ENCODE assay signal across 10 cellular contexts in genomic region chr1:98044766-98045165, GRCh38.
DNase-seq lines count a peak whose midpoint lies in the region; ATAC-seq and TF ChIP-seq lines count a peak whose summit lies in the region.
"Had no signal": no experiment of that assay in that cellular context is flagged by ENCODE, and none has a peak within 500 bp of the region (broad histone marks: within the 10 kb centered on the region; RNA-seq: fewer than 3 reads in every experiment).

No MANE protein-coding gene starts in this region.

- H3K4me1 ChIP-seq in SK-N-SH (ENCODE audit: control insufficient read depth in 1 of 2, insufficient read depth in 2 of 2, low read depth in 1 of 2, low read length in 1 of 2) (peaks cover 0 to 15% of the 10 kb centered on the region in 2 experiments; a peak in 2 of 4 replicates), fibroblast of lung (ENCODE audit: control insufficient read depth, extremely low read depth, insufficient read depth, low read length) (peaks cover 7% of the 10 kb centered on the region)

- H2AFZ ChIP-seq in SK-N-SH (ENCODE audit: low read depth): peak overlapping the region; percentile 47; the same call in 1 of the 2 replicates
- H2AFZ ChIP-seq in fibroblast of lung (ENCODE audit: low read length): peak overlapping the region; percentile 78

- H3K79me2 ChIP-seq in SK-N-SH (ENCODE audit: insufficient read depth) (peaks cover 93% of the 10 kb centered on the region), fibroblast of lung (ENCODE audit: control insufficient read depth, insufficient read depth, low read length) (peaks cover 35% of the 10 kb centered on the region)

- H3K4me3 ChIP-seq in SK-N-SH (ENCODE audit: low read depth in 2 of 2, low read length in 1 of 2): peak overlapping the region; percentile 76 to 79
- H3K4me3 ChIP-seq in fibroblast of lung (replicated peaks in 1 of 4; ENCODE audit: control extremely low read depth in 1 of 4, insufficient read depth in 1 of 4, low read depth in 3 of 4, low read length in 4 of 4): peak overlapping the region; percentile 73 to 80 (median 80)

- TF ChIP-seq CTCF in SK-N-SH (IDR thresholded peaks at IDR 0.05) (no peak), WTC11 (IDR thresholded peaks at IDR 0.05) (no peak), fibroblast of lung (conservative IDR thresholded peaks at IDR 0.05 in 1 of 2, IDR thresholded peaks at IDR 0.05 in 1 of 2; ENCODE audit: low read depth in 1 of 2, low read length in 2 of 2) (no peak)

- peak overlapping the region; percentile 80 for H3K9ac ChIP-seq in SK-N-SH
- H3K9ac ChIP-seq in fibroblast of lung (ENCODE audit: insufficient read depth, low read length): peak overlapping the region; percentile 44

- 59% methylated on average over 13 of the region's 16 CpGs for WGBS in SK-N-SH (ENCODE audit: low lambda C conversion rate)

- ATAC-seq in SK-N-SH treated with all-trans-retinoic acid at 6 μM for 48 hours: no peak
- ATAC-seq in WTC11: no peak; the same call in 1 of the 2 replicates
- ATAC-seq in sciatic nerve: no peak
- no peak for ATAC-seq in GM19463 (IDR thresholded peaks at IDR 0.05; ENCODE audit: unreplicated experiment)
- ATAC-seq in GM21529 (IDR thresholded peaks at IDR 0.05; ENCODE audit: unreplicated experiment): no peak

- H3K9me3 Mint-ChIP-seq in WTC11: no peaks in the 10 kb centered on the region

- intact Hi-C loops in sciatic nerve (cut with DNase I): no loop called here

- POLR2A ChIA-PET in SK-N-SH (lab: Yijun Ruan, JAX) (interaction anchor here (0.9 to 1.2 kb wide), 3 partner anchors 10 to 218 kb away, joined by 3 read pairs; no protein-coding TSS in a partner anchor), WTC11 (lab: Charles Lee) (interaction anchor here (1.0 to 1.1 kb wide), 2 partner anchors 9 to 124 kb away, joined by 3 read pairs; partner anchors contain the start of gene DPYD)

- H3K36me3 ChIP-seq in SK-N-SH (replicated peaks in 1 of 2; ENCODE audit: control insufficient read depth in 1 of 2, insufficient read depth in 2 of 2, low read length in 1 of 2): peaks cover 11 to 17% of the 10 kb centered on the region in 2 experiments
- no peaks in the 10 kb centered on the region for H3K36me3 ChIP-seq in fibroblast of lung (ENCODE audit: control insufficient read depth, insufficient read depth, low read length)

- peaks cover 33% of the 10 kb centered on the region for H3K4me1 Mint-ChIP-seq in WTC11

- TF ChIP-seq EP300 in SK-N-SH (IDR thresholded peaks at IDR 0.05; ENCODE audit: borderline replicate concordance in 1 of 2, low read depth in 1 of 2, low read length in 1 of 2): no peak

- peak overlapping the region; percentile 75 for H3K4me3 Mint-ChIP-seq in WTC11

- peak overlapping the region; percentile 90 for H3K4me2 ChIP-seq in SK-N-SH
- H3K4me2 ChIP-seq in fibroblast of lung (ENCODE audit: extremely low read depth, insufficient read depth, low read length): peak overlapping the region; percentile 84

- H3K27ac Mint-ChIP-seq in WTC11: no peak overlapping the region

- H3K9me2 ChIP-seq in SK-N-SH: no peaks in the 10 kb centered on the region

- CTCF ChIA-PET in SK-N-SH (lab: Yijun Ruan, JAX): interaction anchor here (0.7 to 2.1 kb wide), 3 partner anchors 68 to 907 kb away, joined by 3 to 11 read pairs (median 3); no protein-coding TSS in a partner anchor
- CTCF ChIA-PET in WTC11 (lab: Charles Lee): interaction anchor here (0.9 kb wide), 1 partner anchor 9 kb away, joined by 5 read pairs; no protein-coding TSS in a partner anchor

- H4K20me1 ChIP-seq in SK-N-SH (ENCODE audit: insufficient read depth) (no peaks in the 10 kb centered on the region), fibroblast of lung (ENCODE audit: control insufficient read depth, extremely low read depth, insufficient read depth, low read length) (no peaks in the 10 kb centered on the region)

- no peaks in the 10 kb centered on the region for H3K27me3 ChIP-seq in SK-N-SH (ENCODE audit: insufficient read depth)
- H3K27me3 ChIP-seq in fibroblast of lung (ENCODE audit: control insufficient read depth, insufficient read depth, low read length): no peaks in the 10 kb centered on the region

- TF ChIP-seq RAD21 in SK-N-SH (IDR thresholded peaks at IDR 0.05; ENCODE audit: low read length): no peak

- H3F3A ChIP-seq in SK-N-SH (replicated peaks; ENCODE audit: insufficient read depth): peaks cover 19% of the 10 kb centered on the region

- H3K36me3 Mint-ChIP-seq in WTC11: no peaks in the 10 kb centered on the region

- H3K27ac ChIP-seq in SK-N-SH (ENCODE audit: low read depth in 2 of 2, low read length in 1 of 2) (peak overlapping the region; percentile 71 to 96), fibroblast of lung (ENCODE audit: insufficient read depth, low read length) (peak overlapping the region; percentile 78)

- H3K9me3 ChIP-seq in SK-N-SH (no peaks in the 10 kb centered on the region), fibroblast of lung (ENCODE audit: control insufficient read depth, insufficient read depth, low read depth, low read length) (no peaks in the 10 kb centered on the region)

- peaks cover 74% of the 10 kb centered on the region for H3K27me3 Mint-ChIP-seq in WTC11 (ENCODE audit: low read depth)

- DNase-seq in SK-N-SH: peak; percentile 29
- no peak for DNase-seq in WTC11 (ENCODE audit: low spot score)
- DNase-seq in fibroblast of lung (ENCODE audit: low read depth in 2 of 2): no peak
- peak; percentile 48 for DNase-seq in sciatic nerve (ENCODE audit: low spot score)
- no peak for DNase-seq in DMS53 (lab: John Stamatoyannopoulos, UW)
- DNase-seq: kidney glomerular epithelial cell, NCI-H748 treated with DMSO at 0.1 percent for 48 hours had no signal

TF ChIP-seq in SK-N-SH, 30 proteins besides CTCF, POLR2A, EP300 and RAD21 (continues in another document):
- TF ChIP-seq IRF3 (IDR thresholded peaks at IDR 0.05; ENCODE audit: low read depth, low read length) (no peak), YY1 (IDR thresholded peaks at IDR 0.05; ENCODE audit: low read depth) (no peak)
- TF ChIP-seq, protein P1, sequence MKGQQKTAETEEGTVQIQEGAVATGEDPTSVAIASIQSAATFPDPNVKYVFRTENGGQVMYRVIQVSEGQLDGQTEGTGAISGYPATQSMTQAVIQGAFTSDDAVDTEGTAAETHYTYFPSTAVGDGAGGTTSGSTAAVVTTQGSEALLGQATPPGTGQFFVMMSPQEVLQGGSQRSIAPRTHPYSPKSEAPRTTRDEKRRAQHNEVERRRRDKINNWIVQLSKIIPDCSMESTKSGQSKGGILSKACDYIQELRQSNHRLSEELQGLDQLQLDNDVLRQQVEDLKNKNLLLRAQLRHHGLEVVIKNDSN (IDR thresholded peaks at IDR 0.05; ENCODE audit: borderline replicate concordance, low read depth): no peak

TF ChIP-seq in SK-N-SH treated with all-trans-retinoic acid at 6 μM for 48 hours, 23 proteins besides CTCF, POLR2A, EP300 and RAD21 (continues in another document):
- TF ChIP-seq ESRRG (CRISPR knock-in tag; IDR thresholded peaks at IDR 0.05) (no peak), POU6F1 (CRISPR knock-in tag; IDR thresholded peaks at IDR 0.05; ENCODE audit: borderline replicate concordance, low read depth) (no peak), ZC3H10 (CRISPR knock-in tag; IDR thresholded peaks at IDR 0.05) (no peak), ZNF70 (CRISPR knock-in tag; IDR thresholded peaks at IDR 0.05) (no peak), ZNF8 (CRISPR knock-in tag; IDR thresholded peaks at IDR 0.05) (no peak), ZNF565 (CRISPR knock-in tag; conservative IDR thresholded peaks at IDR 0.05; ENCODE audit: low read depth) (no peak), BACH2 (CRISPR knock-in tag; IDR thresholded peaks at IDR 0.05; ENCODE audit: borderline replicate concordance) (no peak), ARNTL (CRISPR knock-in tag; IDR thresholded peaks at IDR 0.05; ENCODE audit: borderline replicate concordance, low read depth) (no peak), TOX (CRISPR knock-in tag; IDR thresholded peaks at IDR 0.05; ENCODE audit: borderline replicate concordance) (no peak)

TF ChIP-seq in WTC11, 78 proteins besides CTCF, POLR2A, EP300 and RAD21 (continues in another document):
- TF ChIP-seq ZNF532 (CRISPR knock-in tag; IDR thresholded peaks at IDR 0.05; ENCODE audit: borderline replicate concordance): no peak
- no peak for TF ChIP-seq MXD4 (CRISPR knock-in tag; IDR thresholded peaks at IDR 0.05; ENCODE audit: borderline replicate concordance)

Comparison
In these comparisons a context has a peak if more than half of its experiments do, and no peak if none do; other contexts are left out.
1. DNase-seq: peak in SK-N-SH (single experiment) and sciatic nerve (single experiment); none in WTC11 (single experiment), fibroblast of lung (0 of 2) and DMS53 (single experiment).